In genomic region chr4:48705609-48706008, GRCh38 we compare ENCODE assay signal across 2 cellular contexts.
TF ChIP-seq lines count a peak whose summit lies in the region.

No MANE protein-coding gene starts in this region.

TF ChIP-seq in WTC11, 78 proteins besides CTCF, POLR2A, EP300 and RAD21 (continued from another document):
- TF ChIP-seq ATF2 (CRISPR knock-in tag; IDR thresholded peaks at IDR 0.05; ENCODE audit: borderline replicate concordance, low read depth) (no peak), KAT7 (CRISPR knock-in tag; IDR thresholded peaks at IDR 0.05; ENCODE audit: borderline replicate concordance) (no peak), USF2 (CRISPR knock-in tag; IDR thresholded peaks at IDR 0.05) (no peak), ETV6 (CRISPR knock-in tag; IDR thresholded peaks at IDR 0.05) (no peak), ZNF396 (CRISPR knock-in tag; IDR thresholded peaks at IDR 0.05; ENCODE audit: borderline replicate concordance) (no peak), ELF4 (CRISPR knock-in tag; IDR thresholded peaks at IDR 0.05; ENCODE audit: low read depth) (no peak), NR2C2 (CRISPR knock-in tag; IDR thresholded peaks at IDR 0.05) (no peak)

TF ChIP-seq in GM23338, 12 proteins besides CTCF, POLR2A, EP300 and RAD21 (continued from another document):
- no peak for TF ChIP-seq ZNF462 (CRISPR knock-in tag; IDR thresholded peaks at IDR 0.05)
- TF ChIP-seq EZH2phosphoT487 (IDR thresholded peaks at IDR 0.05; ENCODE audit: unreplicated experiment), result no peak
- TF ChIP-seq POLR2AphosphoS5 (IDR thresholded peaks at IDR 0.05; ENCODE audit: low read depth), result no peak
- TF ChIP-seq ZNF331 (CRISPR knock-in tag; IDR thresholded peaks at IDR 0.05; ENCODE audit: low read depth), result no peak
- no peak for TF ChIP-seq ETS1 (IDR thresholded peaks at IDR 0.05)
- no peak for TF ChIP-seq ZNF114 (CRISPR knock-in tag; IDR thresholded peaks at IDR 0.05)
- no peak for TF ChIP-seq EZH2 (IDR thresholded peaks at IDR 0.05; ENCODE audit: low read depth, unreplicated experiment)
